ENCODE assay signal across 8 cellular contexts in genomic region chr20:62365814-62366369, GRCh38.
A peak's percentile ranks its signal among the peaks of the same experiment; 100 is the strongest.
DNase-seq lines count a peak whose midpoint lies in the region; ATAC-seq and TF ChIP-seq lines count a peak whose summit lies in the region.

No MANE protein-coding gene starts in this region.

- H3K27ac Mint-ChIP-seq in memory B cell = peak overlapping the region; percentile 18

- peaks cover 19% of the 10 kb centered on the region for H3K4me1 Mint-ChIP-seq in memory B cell

- DNase-seq in AG09309 (ENCODE audit: low read depth) (no peak), Kasumi-1 (lab: John Stamatoyannopoulos, UW) (peak; percentile 35), cerebellar cortex (ENCODE audit: low spot score) (peak; percentile 57), memory B cell (ENCODE audit: low spot score in 2 of 2) (no peak), KG1 (lab: John Stamatoyannopoulos, UW) (no peak), NCI-H524 (lab: John Stamatoyannopoulos, UW) (no peak)
- DNase-seq in activated naive CD4-positive, alpha-beta T cell treated with Interleukin-2 at 50 U/mL for 16 hours = no peak

- no peak for TF ChIP-seq CTCF in AG09309 (IDR thresholded peaks at IDR 0.05; ENCODE audit: control insufficient read depth, insufficient read depth, low read depth, low read length, missing control alignments)

- H3K9me3 Mint-ChIP-seq in memory B cell = no peaks in the 10 kb centered on the region

- peak overlapping the region; percentile 49 for H3K4me3 Mint-ChIP-seq in memory B cell

- ATAC-seq in memory B cell (ENCODE audit: low read depth) = peak; percentile 39
- ATAC-seq in GM21526 (IDR thresholded peaks at IDR 0.05; ENCODE audit: low FRiP score, unreplicated experiment) = no peak

- no peaks in the 10 kb centered on the region for H3K36me3 Mint-ChIP-seq in memory B cell

- H3K27me3 Mint-ChIP-seq in memory B cell = peaks cover 1% of the 10 kb centered on the region

- peak overlapping the region; percentile 41 for H3K4me3 ChIP-seq in AG09309 (ENCODE audit: control insufficient read depth, low read depth, low read length)

Comparison
In these comparisons a context has a peak if more than half of its experiments do, and no peak if none do; other contexts are left out.
1. DNase-seq: peak in Kasumi-1 (2 of 2) and cerebellar cortex (single experiment); none in AG09309 (single experiment), memory B cell (0 of 2), KG1 (single experiment), activated naive CD4-positive, alpha-beta T cell treated with Interleukin-2 at 50 U/mL for 16 hours (single experiment) and NCI-H524 (0 of 2).